In the genomic region with DNA sequence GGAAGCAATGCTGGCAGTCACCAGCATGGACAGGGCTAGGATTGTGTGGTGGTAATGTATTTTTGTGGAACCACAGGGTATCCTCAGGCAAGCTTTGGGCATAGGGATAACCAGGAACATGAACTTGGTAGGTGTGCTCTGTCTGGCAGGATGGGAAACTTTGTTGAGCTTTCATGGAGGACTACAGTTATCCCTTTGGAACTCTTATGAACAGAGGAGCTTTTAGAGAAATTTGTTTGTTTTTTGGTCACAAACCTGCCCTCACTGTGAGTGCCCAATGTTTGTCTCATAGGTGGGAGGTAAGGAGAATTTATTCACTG, we compare ENCODE assay signal across 9 cellular contexts. TPM values are rescaled to one million over a fixed set of nuclear protein-coding genes. Genes with fewer than 3 reads are reported as not detected.
DNase-seq lines count a peak whose midpoint lies in the region; ATAC-seq and TF ChIP-seq lines count a peak whose summit lies in the region.
"Had no signal": no experiment of that assay in that cellular context is flagged by ENCODE, and none has a peak within 500 bp of the region (broad histone marks: within the 10 kb centered on the region; RNA-seq: fewer than 3 reads in every experiment).

No MANE protein-coding gene starts in this region.

- H3K36me3 Mint-ChIP-seq in natural killer cell treated with Interleukin-12 subunit alpha and Interleukin-12 subunit beta and Interleukin-15 and Interleukin-18, amount 100 ng/mL, for 72 hours: no peaks in the 10 kb centered on the region

- peaks cover 29% of the 10 kb centered on the region for H3K4me1 Mint-ChIP-seq in stimulated activated naive CD8-positive, alpha-beta T cell treated with anti-CD3 and anti-CD28 coated beads, Interleukin-15, amount 100 ng/mL, for 72 hours
- H3K4me1 Mint-ChIP-seq in natural killer cell treated with Interleukin-12 subunit alpha and Interleukin-12 subunit beta and Interleukin-15 and Interleukin-18, amount 100 ng/mL, for 72 hours (ENCODE audit: low read depth in 2 of 2): peaks cover 28 to 39% of the 10 kb centered on the region in 2 donors

- no peak for DNase-seq in stimulated activated naive CD8-positive, alpha-beta T cell treated with anti-CD3 and anti-CD28 coated beads, Interleukin-15, Interleukin-2, amounts not matched to agents 100 U/mL and 50 U/mL, for 24 hours
- DNase-seq in stimulated activated naive CD8-positive, alpha-beta T cell treated with anti-CD3 and anti-CD28 coated beads, Interleukin-15, amount 100 ng/mL, for 72 hours: no peak
- DNase-seq in natural killer cell treated with Interleukin-12 subunit alpha and Interleukin-12 subunit beta and Interleukin-15 and Interleukin-18, amount 100 ng/mL, for 72 hours (ENCODE audit: low spot score): no peak
- no peak for DNase-seq in vagina (ENCODE audit: extremely low spot score in 2 of 2)
- no peak for DNase-seq in dedifferentiated amniotic fluid mesenchymal stem cell (ENCODE audit: extremely low spot score)
- no peak for DNase-seq in kidney glomerular epithelial cell (lab: John Stamatoyannopoulos, UW)
- DNase-seq in NCI-H1048 (lab: John Stamatoyannopoulos, UW): no peak

- H3K36me3 ChIP-seq in vagina: peaks cover 0 to 22% of the 10 kb centered on the region in 2 donors

- no peak for TF ChIP-seq POLR2A in vagina (IDR thresholded peaks at IDR 0.05)

- peak overlapping the region in 1 of 2 donors; percentile 40 for H3K27ac Mint-ChIP-seq in stimulated activated naive CD8-positive, alpha-beta T cell treated with anti-CD3 and anti-CD28 coated beads, Interleukin-15, amount 100 ng/mL, for 72 hours
- H3K27ac Mint-ChIP-seq in natural killer cell treated with Interleukin-12 subunit alpha and Interleukin-12 subunit beta and Interleukin-15 and Interleukin-18, amount 100 ng/mL, for 72 hours: peak overlapping the region; percentile 4 to 34

- TF ChIP-seq CTCF in vagina (IDR thresholded peaks at IDR 0.05): peak in 1 of 3 experiments; percentile 13

- H3K27me3 ChIP-seq in vagina: no peaks in the 10 kb centered on the region
- H3K27me3 ChIP-seq: BLaER1 had no signal

- ATAC-seq in stimulated activated naive CD8-positive, alpha-beta T cell treated with anti-CD3 and anti-CD28 coated beads, Interleukin-15, Interleukin-2, amounts not matched to agents 100 U/mL and 50 U/mL, for 24 hours: peak; percentile 23
- ATAC-seq in stimulated activated naive CD8-positive, alpha-beta T cell treated with anti-CD3 and anti-CD28 coated beads, Interleukin-15, amount 100 ng/mL, for 72 hours: no peak
- ATAC-seq in natural killer cell treated with Interleukin-12 subunit alpha and Interleukin-12 subunit beta and Interleukin-15 and Interleukin-18, amount 100 ng/mL, for 72 hours: no peak

- peaks cover 32% of the 10 kb centered on the region for H3K4me1 ChIP-seq in vagina

- H3K9me3 ChIP-seq in vagina: no peaks in the 10 kb centered on the region
- H3K9me3 ChIP-seq: BLaER1 had no signal

- H3K27me3 Mint-ChIP-seq in stimulated activated naive CD8-positive, alpha-beta T cell treated with anti-CD3 and anti-CD28 coated beads, Interleukin-15, amount 100 ng/mL, for 72 hours: no peaks in the 10 kb centered on the region
- no peaks in the 10 kb centered on the region for H3K27me3 Mint-ChIP-seq in natural killer cell treated with Interleukin-12 subunit alpha and Interleukin-12 subunit beta and Interleukin-15 and Interleukin-18, amount 100 ng/mL, for 72 hours

- H3K27ac ChIP-seq in angular gyrus (ENCODE audit: low read depth, low read length) (peak overlapping the region; percentile 64), vagina (peak overlapping the region; percentile 68)
- H3K27ac ChIP-seq: BLaER1 had no signal

- H3K4me3 ChIP-seq in vagina: no peak overlapping the region
- H3K4me3 ChIP-seq: BLaER1 had no signal

- intact Hi-C loops in vagina (cut with DNase I): loop anchor here (5.0 kb wide), 2 partner anchors 67 to 157 kb away; no protein-coding TSS in a partner anchor

- H3K9me3 Mint-ChIP-seq in stimulated activated naive CD8-positive, alpha-beta T cell treated with anti-CD3 and anti-CD28 coated beads, Interleukin-15, amount 100 ng/mL, for 72 hours: no peaks in the 10 kb centered on the region
- H3K9me3 Mint-ChIP-seq in natural killer cell treated with Interleukin-12 subunit alpha and Interleukin-12 subunit beta and Interleukin-15 and Interleukin-18, amount 100 ng/mL, for 72 hours: no peaks in the 10 kb centered on the region

- H3K4me3 Mint-ChIP-seq in stimulated activated naive CD8-positive, alpha-beta T cell treated with anti-CD3 and anti-CD28 coated beads, Interleukin-15, amount 100 ng/mL, for 72 hours: no peak overlapping the region
- no peak overlapping the region for H3K4me3 Mint-ChIP-seq in natural killer cell treated with Interleukin-12 subunit alpha and Interleukin-12 subunit beta and Interleukin-15 and Interleukin-18, amount 100 ng/mL, for 72 hours

RNA-seq across cellular contexts. Expression of gene MACF1, which starts 54.4 kb away (rescaled TPM):
- 100 to 1,000 TPM; 370 to 514 TPM for total RNA-seq in natural killer cell treated with Interleukin-12 subunit alpha and Interleukin-12 subunit beta and Interleukin-15 and Interleukin-18, amount 100 ng/mL, for 72 hours
- 291 TPM for total RNA-seq in vagina
